8 cellular contexts compared by ENCODE assay signal in genomic region chr4:88522702-88523324, GRCh38. TPM values are rescaled to one million over a fixed set of nuclear protein-coding genes. Genes with fewer than 3 reads are reported as not detected.
DNase-seq lines count a peak whose midpoint lies in the region; ATAC-seq, FAIRE-seq and TF ChIP-seq lines count a peak whose summit lies in the region.

No MANE protein-coding gene starts in this region.

- no TSS peak for BruUV-seq in mammary epithelial cell (replicated peaks; lab: Mats Ljungman, UMichigan)

- CTCF ChIA-PET in T-cell (lab: Charles Lee): interaction anchor here (1.5 kb wide), 2 partner anchors 136 to 304 kb away, joined by 5 to 7 read pairs; no protein-coding TSS in a partner anchor
- CTCF ChIA-PET in mammary epithelial cell (lab: Charles Lee; ENCODE audit: low non-redundant PET): no interaction called here

- peak overlapping the region; percentile 89 for H3K9ac ChIP-seq in mammary epithelial cell (ENCODE audit: insufficient read depth, low read length)

- H3K4me3 Mint-ChIP-seq in T-cell: peak overlapping the region; percentile 90 to 93 (median 92)

- no peaks in the 10 kb centered on the region for H3K27me3 Mint-ChIP-seq in T-cell

- POLR2A ChIA-PET in T-cell (lab: Charles Lee): interaction anchor here in 1 of 2 donors (0.6 kb wide), 1 partner anchor 1292 kb away, joined by 3 read pairs; no protein-coding TSS in a partner anchor

- H3K79me2 ChIP-seq in mammary epithelial cell (ENCODE audit: insufficient read depth, low read length): peaks cover 45% of the 10 kb centered on the region

- peak overlapping the region; percentile 75 for H3K4me2 ChIP-seq in mammary epithelial cell (ENCODE audit: insufficient read depth, low read depth, low read length)

- H2AFZ ChIP-seq in mammary epithelial cell (ENCODE audit: low read depth, low read length): peak overlapping the region; percentile 95

- H3K9me3 ChIP-seq in mammary epithelial cell (replicated peaks; ENCODE audit: insufficient read depth, low read length) (no peaks in the 10 kb centered on the region), small intestine (ENCODE audit: control insufficient read depth, low read depth) (no peaks in the 10 kb centered on the region)

- H3K27ac Mint-ChIP-seq in T-cell: peak overlapping the region; percentile 88 to 90

- in situ Hi-C loops in mammary epithelial cell (cut with MboI; ENCODE audit: low sequenced_read_pairs in 2 of 2): loop anchor here (10.0 to 25.0 kb wide), 2 partner anchors 282 to 661 kb away; no protein-coding TSS in a partner anchor

- intact Hi-C loops in mammary epithelial cell (cut with micrococcal nuclease): loop anchor here (5.0 kb wide), 1 partner anchor 241 kb away; the partner anchor contains the start of gene PPM1K

- FAIRE-seq in small intestine (lab: Jason Lieb, UNC): no peak

- H3K36me3 Mint-ChIP-seq in T-cell: peaks cover 5% of the 10 kb centered on the region

- ATAC-seq in HG03280 (IDR thresholded peaks at IDR 0.05; ENCODE audit: unreplicated experiment): peak; percentile 19
- ATAC-seq in T-cell (replicated peaks in 1 of 4): peak in 3 of 4 experiments; percentile 7 to 41 (median 7)

- H3K4me3 ChIP-seq in mammary epithelial cell (replicated peaks in 1 of 3; ENCODE audit: insufficient read depth in 1 of 3, low read depth in 2 of 3, low read length in 3 of 3) (peak overlapping the region; percentile 92 to 99 (median 94)), small intestine (ENCODE audit: low read depth in 1 of 2, low read length in 2 of 2) (peak overlapping the region; percentile 92)

- peaks cover 27 to 41% (median 36%) of the 10 kb centered on the region in 3 donors for H3K4me1 Mint-ChIP-seq in T-cell

- H3K36me3 ChIP-seq in mammary epithelial cell (ENCODE audit: insufficient read depth, low read length) (peaks cover 12% of the 10 kb centered on the region), small intestine (ENCODE audit: control insufficient read depth in 2 of 2, insufficient read depth in 2 of 2, low read length in 2 of 2) (peaks cover 0 to 1% of the 10 kb centered on the region in 2 donors)

- H3K27ac ChIP-seq in mammary epithelial cell (ENCODE audit: insufficient read depth, low read depth, low read length) (peak overlapping the region; percentile 72), small intestine (ENCODE audit: low read depth in 1 of 2, low read length in 1 of 2) (peak overlapping the region; percentile 89 to 95)

- H3K4me1 ChIP-seq in mammary epithelial cell (ENCODE audit: insufficient read depth, low read length) (peaks cover 11% of the 10 kb centered on the region), small intestine (ENCODE audit: control insufficient read depth in 2 of 2, insufficient read depth in 1 of 2, low read depth in 1 of 2, low read length in 1 of 2) (peaks cover 0 to 8% of the 10 kb centered on the region in 2 donors)

- no peaks in the 10 kb centered on the region for H4K20me1 ChIP-seq in mammary epithelial cell (ENCODE audit: insufficient read depth, low read length)

- peak; percentile 49 for DNase-seq in EL
- DNase-seq in T-cell: peak in 20 of 34 experiments; percentile 3 to 36 (median 20)
- peak; percentile 52 for DNase-seq in mammary epithelial cell
- peak; percentile 45 for DNase-seq in iris pigment epithelial cell (ENCODE audit: low read depth)
- DNase-seq in small intestine: peak; percentile 37
- DNase-seq in NK-92 treated with Interleukin-12 subunit alpha and Interleukin-12 subunit beta, amount 100 ng/mL, for 24 hours (lab: John Stamatoyannopoulos, UW): no peak
- DNase-seq in NCI-H1436 (lab: John Stamatoyannopoulos, UW): no peak

- 2% methylated on average over 12 of the region's 28 CpGs for WGBS in mammary epithelial cell (ENCODE audit: low coverage, missing lambda C conversion rate)
- 1% methylated on average over 28 of the region's 28 CpGs for WGBS in small intestine, 3 donors

- dilution Hi-C loops in mammary epithelial cell (cut with HindIII; ENCODE audit: low sequenced_read_pairs): no loop called here

- H3K27me3 ChIP-seq in mammary epithelial cell (ENCODE audit: insufficient read depth, low read length) (no peaks in the 10 kb centered on the region), small intestine (ENCODE audit: control insufficient read depth in 2 of 2, insufficient read depth in 2 of 2, low read length in 2 of 2) (no peaks in the 10 kb centered on the region)

- H3K9me3 Mint-ChIP-seq in T-cell: no peaks in the 10 kb centered on the region

- TF ChIP-seq CTCF in mammary epithelial cell (conservative IDR thresholded peaks at IDR 0.05 in 1 of 2, IDR thresholded peaks at IDR 0.05 in 1 of 2; ENCODE audit: extremely low read depth in 1 of 2, insufficient read depth in 1 of 2, low read depth in 1 of 2, low read length in 2 of 2): no peak

RNA-seq across cellular contexts. Expression of gene PYURF, which starts 0.8 kb away (rescaled TPM):
- 10 to 100 TPM; 39.9 to 60.7 (median 53.7) TPM for total RNA-seq in T-cell
- total RNA-seq in mammary epithelial cell: 10 to 100 TPM; 48.7 to 65.1 TPM
- polyA plus RNA-seq in mammary epithelial cell: 47.2 TPM
- 19.7 TPM for polyA minus RNA-seq in mammary epithelial cell
- 10 to 100 TPM; 92.4 to 97.1 (median 95.3) TPM for polyA plus RNA-seq in small intestine

Comparison
In these comparisons a context has a peak if more than half of its experiments do, and no peak if none do; other contexts are left out.
1. DNase-seq: peak in EL (single experiment), T-cell (20 of 34), mammary epithelial cell (single experiment), iris pigment epithelial cell (single experiment) and small intestine (single experiment); none in NK-92 treated with Interleukin-12 subunit alpha and Interleukin-12 subunit beta, amount 100 ng/mL, for 24 hours (single experiment) and NCI-H1436 (single experiment).